In genomic region chr1:161099090-161099802, GRCh38 we compare ENCODE assay signal across 10 cellular contexts. TPM values are rescaled to one million over a fixed set of nuclear protein-coding genes. Genes with fewer than 3 reads are reported as not detected.
A peak's percentile ranks its signal among the peaks of the same experiment; 100 is the strongest.
DNase-seq lines count a peak whose midpoint lies in the region; ATAC-seq and TF ChIP-seq lines count a peak whose summit lies in the region.
"Had no signal": no experiment of that assay in that cellular context is flagged by ENCODE, and none has a peak within 500 bp of the region (broad histone marks: within the 10 kb centered on the region; RNA-seq: fewer than 3 reads in every experiment).

No MANE protein-coding gene starts in this region.

- intact Hi-C loops in sciatic nerve (cut with DNase I), result loop anchor here (10.0 kb wide), 1 partner anchor 104 kb away; no protein-coding TSS in a partner anchor

- peak overlapping the region; percentile 97 for H3K27ac Mint-ChIP-seq in T-helper 17 cell
- peak overlapping the region; percentile 20 for H3K27ac Mint-ChIP-seq in glutamatergic neuron (ENCODE audit: unreplicated experiment)

- H3K4me3 ChIP-seq in GM12865 (ENCODE audit: low read depth, low read length), result peak overlapping the region; percentile 68

- H3K9me3 Mint-ChIP-seq in glutamatergic neuron (ENCODE audit: unreplicated experiment), result peaks cover 14% of the 10 kb centered on the region

- DNase-seq in GM12865 (ENCODE audit: low read depth) (no peak), T-helper 17 cell (no peak), glutamatergic neuron (no peak), sciatic nerve (ENCODE audit: low spot score) (peak; percentile 53), GM19238 (ENCODE audit: insufficient read length, low spot score) (no peak), ACHN (no peak)
- no peak for DNase-seq in activated CD4-positive, CD25-positive, alpha-beta regulatory T cell (lab: John Stamatoyannopoulos, UW)

- H3K4me3 Mint-ChIP-seq in T-helper 17 cell (peak overlapping the region; percentile 86), glutamatergic neuron (ENCODE audit: unreplicated experiment) (peak overlapping the region; percentile 88)

- in situ Hi-C loops in ACHN (cut with HindIII; ENCODE audit: low pct_ligation_motif_present, low pct_unique_long_range_greater_than_20kb, low sequenced_read_pairs), result no loop called here

- H3K27me3 Mint-ChIP-seq in T-helper 17 cell, result no peaks in the 10 kb centered on the region
- H3K27me3 Mint-ChIP-seq in glutamatergic neuron (ENCODE audit: unreplicated experiment), result peaks cover 23% of the 10 kb centered on the region

- H3K36me3 Mint-ChIP-seq in T-helper 17 cell (ENCODE audit: low read depth) (peaks cover 3% of the 10 kb centered on the region), glutamatergic neuron (ENCODE audit: unreplicated experiment) (no peaks in the 10 kb centered on the region)

- ATAC-seq in T-helper 17 cell, result no peak
- no peak for ATAC-seq in sciatic nerve
- ATAC-seq in HG03439 (IDR thresholded peaks at IDR 0.05; ENCODE audit: unreplicated experiment), result no peak

- no peaks in the 10 kb centered on the region for H3K9me3 ChIP-seq in T-helper 17 cell (ENCODE audit: control insufficient read depth, low read length, poor library complexity, severe bottlenecking)

- TF ChIP-seq CTCF in GM12865 (IDR thresholded peaks at IDR 0.05; ENCODE audit: insufficient read depth, low read depth, low read length, missing control alignments) (no peak), glutamatergic neuron (IDR thresholded peaks at IDR 0.05; ENCODE audit: partially characterized antibody, unreplicated experiment) (no peak)

- H3K4me1 Mint-ChIP-seq in T-helper 17 cell (peaks cover 22% of the 10 kb centered on the region), glutamatergic neuron (ENCODE audit: low read depth, unreplicated experiment) (peaks cover 8% of the 10 kb centered on the region)

RNA-seq across cellular contexts. Expression of gene KLHDC9, which starts 1.1 kb away (rescaled TPM):
- total RNA-seq in T-helper 17 cell (under 1 TPM in 1 of 2 donors, not detected in 1; 0.57 TPM), glutamatergic neuron (ENCODE audit: unreplicated experiment) (10.9 TPM), sciatic nerve (6.6 TPM)
- total RNA-seq: T-helper 2 cell treated with Interferon-gamma antibody and Interleukin-4, amounts not matched to agents 100 ng/mL and 5 ng/mL, for 36 hours had no signal

RNA-seq across cellular contexts. Expression of gene NECTIN4, which starts 9.9 kb away (rescaled TPM):
- total RNA-seq in T-helper 17 cell (not detected), glutamatergic neuron (ENCODE audit: unreplicated experiment) (0.39 TPM), sciatic nerve (0.09 TPM)

RNA-seq across cellular contexts. Expression of gene PFDN2, which starts 18.6 kb away (rescaled TPM):
- total RNA-seq in T-helper 17 cell, result 10 to 100 TPM; 34.5 to 37.1 TPM
- 83.7 TPM for total RNA-seq in glutamatergic neuron (ENCODE audit: unreplicated experiment)
- 57.0 TPM for total RNA-seq in sciatic nerve

RNA-seq across cellular contexts. Expression of gene NIT1, which starts 18.7 kb away (rescaled TPM):
- 10 to 100 TPM; 16.0 to 19.3 TPM for total RNA-seq in T-helper 17 cell
- total RNA-seq in glutamatergic neuron (ENCODE audit: unreplicated experiment), result 40.2 TPM
- total RNA-seq in sciatic nerve, result 38.0 TPM

RNA-seq across cellular contexts. Expression of gene ARHGAP30, which starts 29.6 kb away (rescaled TPM):
- total RNA-seq in T-helper 17 cell (100 to 1,000 TPM; 156 to 189 TPM), glutamatergic neuron (ENCODE audit: unreplicated experiment) (not detected), sciatic nerve (13.7 TPM)
- total RNA-seq: dermis microvascular lymphatic vessel endothelial cell had no signal
